ENCODE assay signal across 21 cellular contexts in genomic region chr6:147023581-147023980, GRCh38.
"Had no signal": no experiment of that assay in that cellular context is flagged by ENCODE, and none has a peak within 500 bp of the region (broad histone marks: within the 10 kb centered on the region; RNA-seq: fewer than 3 reads in every experiment).

No MANE protein-coding gene starts in this region.

- H3K9me3 ChIP-seq: stomach had no signal

- H3K4me1 Mint-ChIP-seq: activated B cell treated with CpG ODN at 0.5 μM for 24 hours; activated CD4-positive, alpha-beta memory T cell treated with anti-CD3 and anti-CD28 coated beads, Interleukin-2, amount 10 ng/mL, durations not matched to agents 7 days and 5 days; activated naive CD8-positive, alpha-beta T cell treated with anti-CD3 and anti-CD28 coated beads, Interleukin-2, amount 10 ng/mL, durations not matched to agents 7 days and 5 days; activated T-helper 17 cell treated with anti-CD3 and anti-CD28 coated beads, Interleukin-2, amount 50 U/mL, for 72 hours; brain; naive B cell; neural crest cell; stimulated activated effector memory CD8-positive, alpha-beta T cell treated with anti-CD3 and anti-CD28 coated beads, Interleukin-12 subunit alpha, Interleukin-12 subunit beta, amount 100 ng/mL, for 72 hours had no signal

- ATAC-seq: foreskin keratinocyte; left ventricle myocardium superior; sciatic nerve; stimulated activated effector memory CD8-positive, alpha-beta T cell treated with anti-CD3 and anti-CD28 coated beads, Interleukin-12 subunit alpha, Interleukin-12 subunit beta, amount 100 ng/mL, for 72 hours had no signal

- H3K9me3 Mint-ChIP-seq: activated B cell treated with CpG ODN at 0.5 μM for 24 hours; activated CD4-positive, alpha-beta memory T cell treated with anti-CD3 and anti-CD28 coated beads, Interleukin-2, amount 10 ng/mL, durations not matched to agents 7 days and 5 days; activated naive CD8-positive, alpha-beta T cell treated with anti-CD3 and anti-CD28 coated beads, Interleukin-2, amount 10 ng/mL, durations not matched to agents 7 days and 5 days; activated T-helper 17 cell treated with anti-CD3 and anti-CD28 coated beads, Interleukin-2, amount 50 U/mL, for 72 hours; neural crest cell; stimulated activated effector memory CD8-positive, alpha-beta T cell treated with anti-CD3 and anti-CD28 coated beads, Interleukin-12 subunit alpha, Interleukin-12 subunit beta, amount 100 ng/mL, for 72 hours had no signal

- H3K27ac ChIP-seq: foreskin keratinocyte, stomach had no signal

- DNase-seq: activated B cell treated with CpG ODN at 0.5 μM for 24 hours; activated CD4-positive, alpha-beta memory T cell treated with anti-CD3 and anti-CD28 coated beads, Interleukin-2, amount 10 ng/mL, durations not matched to agents 7 days and 5 days; activated CD4-positive, alpha-beta T cell treated with anti-CD3 and anti-CD28 coated beads for 4 hours; activated naive CD4-positive, alpha-beta T cell treated with Interleukin-2 at 50 U/mL for 16 hours; activated naive CD8-positive, alpha-beta T cell treated with anti-CD3 and anti-CD28 coated beads, Interleukin-2, amount 10 ng/mL, durations not matched to agents 7 days and 5 days; activated T-cell treated with anti-CD3 and anti-CD28 coated beads, Interleukin-2, amount 50 U/mL, for 1 hour; amygdala; caudate nucleus; foreskin keratinocyte; glutamatergic neuron; left ventricle myocardium superior; naive B cell; stimulated activated CD4-positive, alpha-beta T cell treated with anti-CD3 and anti-CD28 coated beads, Interleukin-4, amount 100 ng/mL, for 24 hours; stomach; T-helper 2 cell; trophoblast cell had no signal

- H3K27me3 Mint-ChIP-seq: activated B cell treated with CpG ODN at 0.5 μM for 24 hours; activated CD4-positive, alpha-beta memory T cell treated with anti-CD3 and anti-CD28 coated beads, Interleukin-2, amount 10 ng/mL, durations not matched to agents 7 days and 5 days; activated naive CD8-positive, alpha-beta T cell treated with anti-CD3 and anti-CD28 coated beads, Interleukin-2, amount 10 ng/mL, durations not matched to agents 7 days and 5 days; activated T-helper 17 cell treated with anti-CD3 and anti-CD28 coated beads, Interleukin-2, amount 50 U/mL, for 72 hours; brain had no signal

- H3K27me3 ChIP-seq: foreskin keratinocyte, stomach had no signal

- H3K36me3 Mint-ChIP-seq: activated naive CD8-positive, alpha-beta T cell treated with anti-CD3 and anti-CD28 coated beads, Interleukin-2, amount 10 ng/mL, durations not matched to agents 7 days and 5 days; brain; naive B cell; stimulated activated effector memory CD8-positive, alpha-beta T cell treated with anti-CD3 and anti-CD28 coated beads, Interleukin-12 subunit alpha, Interleukin-12 subunit beta, amount 100 ng/mL, for 72 hours had no signal

- H3K4me1 ChIP-seq: foreskin keratinocyte, stomach had no signal

- H3K36me3 ChIP-seq: stomach had no signal

- H3K27ac Mint-ChIP-seq: activated B cell treated with CpG ODN at 0.5 μM for 24 hours; activated CD4-positive, alpha-beta memory T cell treated with anti-CD3 and anti-CD28 coated beads, Interleukin-2, amount 10 ng/mL, durations not matched to agents 7 days and 5 days; activated naive CD8-positive, alpha-beta T cell treated with anti-CD3 and anti-CD28 coated beads, Interleukin-2, amount 10 ng/mL, durations not matched to agents 7 days and 5 days; activated T-helper 17 cell treated with anti-CD3 and anti-CD28 coated beads, Interleukin-2, amount 50 U/mL, for 72 hours; brain; naive B cell; stimulated activated effector memory CD8-positive, alpha-beta T cell treated with anti-CD3 and anti-CD28 coated beads, Interleukin-12 subunit alpha, Interleukin-12 subunit beta, amount 100 ng/mL, for 72 hours had no signal

- H3K4me3 ChIP-seq: stomach had no signal

- H3K4me3 Mint-ChIP-seq: activated B cell treated with CpG ODN at 0.5 μM for 24 hours; activated CD4-positive, alpha-beta memory T cell treated with anti-CD3 and anti-CD28 coated beads, Interleukin-2, amount 10 ng/mL, durations not matched to agents 7 days and 5 days; activated naive CD8-positive, alpha-beta T cell treated with anti-CD3 and anti-CD28 coated beads, Interleukin-2, amount 10 ng/mL, durations not matched to agents 7 days and 5 days; activated T-helper 17 cell treated with anti-CD3 and anti-CD28 coated beads, Interleukin-2, amount 50 U/mL, for 72 hours; brain; naive B cell; neural crest cell; stimulated activated effector memory CD8-positive, alpha-beta T cell treated with anti-CD3 and anti-CD28 coated beads, Interleukin-12 subunit alpha, Interleukin-12 subunit beta, amount 100 ng/mL, for 72 hours had no signal
